Comparison of ENCODE assay signal across 9 cellular contexts in genomic region chr11:12185914-12186313, GRCh38.
A peak's percentile ranks its signal among the peaks of the same experiment; 100 is the strongest.
DNase-seq lines count a peak whose midpoint lies in the region; ATAC-seq, FAIRE-seq and TF ChIP-seq lines count a peak whose summit lies in the region.
"Had no signal": no experiment of that assay in that cellular context is flagged by ENCODE, and none has a peak within 500 bp of the region (broad histone marks: within the 10 kb centered on the region; RNA-seq: fewer than 3 reads in every experiment).

No MANE protein-coding gene starts in this region.

- no peak for ATAC-seq in HG02759 (IDR thresholded peaks at IDR 0.05; ENCODE audit: unreplicated experiment)
- ATAC-seq: effector memory CD8-positive, alpha-beta T cell had no signal

- H3K27me3 ChIP-seq in skeletal muscle satellite cell (ENCODE audit: control insufficient read depth, insufficient read depth, low read length) = no peaks in the 10 kb centered on the region

- peaks cover 10% of the 10 kb centered on the region for H3K36me3 ChIP-seq in skeletal muscle satellite cell (ENCODE audit: insufficient read depth, low read length)

- peak; percentile 52 for DNase-seq in HT1080 (ENCODE audit: low read depth)
- DNase-seq in RCC 7860 (ENCODE audit: low spot score) = peak; percentile 32
- peak; percentile 43 for DNase-seq in fibroblast of pulmonary artery (ENCODE audit: low read depth)
- no peak for DNase-seq in NCI-H526 treated with DMSO at 0.1 percent for 48 hours (lab: John Stamatoyannopoulos, UW)
- no peak for DNase-seq in T-helper 2 cell
- no peak for DNase-seq in activated effector memory CD4-positive, alpha-beta T cell treated with anti-CD3 and anti-CD28 coated beads, Interleukin-2, amount 50 U/mL, for 16 hours
- DNase-seq: effector memory CD8-positive, alpha-beta T cell had no signal

- H3K9me3 ChIP-seq in skeletal muscle satellite cell (replicated peaks; ENCODE audit: low read length) = no peaks in the 10 kb centered on the region

- TF ChIP-seq CTCF in fibroblast of pulmonary artery (IDR thresholded peaks at IDR 0.05; ENCODE audit: low read length, missing control alignments) = no peak

- no peak for FAIRE-seq in RCC 7860 (lab: Jason Lieb, UNC)

- no peak overlapping the region for H3K4me2 ChIP-seq in skeletal muscle satellite cell (ENCODE audit: low read length)

- H3K4me1 ChIP-seq in skeletal muscle satellite cell (ENCODE audit: control insufficient read depth, insufficient read depth, low read length) = peaks cover 61% of the 10 kb centered on the region

- H3K9ac ChIP-seq in skeletal muscle satellite cell (ENCODE audit: low read depth, low read length) = peak overlapping the region; percentile 34

- H3K4me3 ChIP-seq in fibroblast of pulmonary artery (replicated peaks; ENCODE audit: low read depth, low read length) = no peak overlapping the region
- H3K4me3 ChIP-seq in skeletal muscle satellite cell (ENCODE audit: low read length) = no peak overlapping the region

Comparison
In these comparisons a context has a peak if more than half of its experiments do, and no peak if none do; other contexts are left out.
1. DNase-seq: peak in HT1080 (single experiment), RCC 7860 (single experiment) and fibroblast of pulmonary artery (single experiment); none in NCI-H526 treated with DMSO at 0.1 percent for 48 hours (single experiment), T-helper 2 cell (0 of 5) and activated effector memory CD4-positive, alpha-beta T cell treated with anti-CD3 and anti-CD28 coated beads, Interleukin-2, amount 50 U/mL, for 16 hours (single experiment).